28 cellular contexts compared by ENCODE assay signal in genomic region chr9:75834878-75835277, GRCh38.
"Had no signal": no experiment of that assay in that cellular context is flagged by ENCODE, and none has a peak within 500 bp of the region (broad histone marks: within the 10 kb centered on the region; RNA-seq: fewer than 3 reads in every experiment).

No MANE protein-coding gene starts in this region.

- DNase-seq: colonic mucosa; cortex of kidney; effector CD8-positive, alpha-beta T cell; effector memory CD8-positive, alpha-beta T cell; endodermal cell; erythroblast; esophagus squamous epithelium; foreskin fibroblast; foreskin melanocyte; gastrocnemius medialis; heart left ventricle; hypothalamus; immature natural killer cell; islet precursor cell; kidney; kidney glomerular epithelial cell; left lung; left ventricle myocardium superior; lower lobe of right lung; mesenchymal stem cell; mucosa of descending colon; naive B cell had no signal

- H3K4me2 ChIP-seq: hepatocyte had no signal

- H3K4me3 ChIP-seq: colonic mucosa, esophagus squamous epithelium, gastrocnemius medialis, heart left ventricle, hepatocyte, left lung, lower lobe of right lung, mucosa of descending colon had no signal

- H3K9me3 Mint-ChIP-seq: dendritic cell treated with granulocyte-macrophage colony-stimulating factor and Interleukin-4, amounts not matched to agents 40 ng/mL and 50 ng/mL, for 4 days; endodermal cell had no signal

- FAIRE-seq: endometrium, kidney had no signal

- H3K27me3 ChIP-seq: colonic mucosa, esophagus squamous epithelium, gastrocnemius medialis, heart left ventricle, hepatocyte, left lung had no signal

- H3K4me1 Mint-ChIP-seq: immature natural killer cell, mesothelial cell of epicardium, naive B cell had no signal

- H3K79me2 ChIP-seq: hepatocyte had no signal

- H3K36me3 Mint-ChIP-seq: immature natural killer cell, mesothelial cell of epicardium, naive B cell had no signal

- H3K4me3 Mint-ChIP-seq: dendritic cell treated with granulocyte-macrophage colony-stimulating factor and Interleukin-4, amounts not matched to agents 40 ng/mL and 50 ng/mL, for 4 days; effector memory CD8-positive, alpha-beta T cell; endodermal cell; immature natural killer cell; mesothelial cell of epicardium had no signal

- H2AFZ ChIP-seq: hepatocyte had no signal

- H3K27ac ChIP-seq: colonic mucosa, epithelial cell of prostate, esophagus squamous epithelium, gastrocnemius medialis, hepatocyte, left lung, lower lobe of right lung had no signal

- H3K9me3 ChIP-seq: colonic mucosa, esophagus squamous epithelium, gastrocnemius medialis, left lung, lower lobe of right lung, mucosa of descending colon had no signal

- H3K27ac Mint-ChIP-seq: dendritic cell treated with granulocyte-macrophage colony-stimulating factor and Interleukin-4, amounts not matched to agents 40 ng/mL and 50 ng/mL, for 4 days; effector memory CD8-positive, alpha-beta T cell; endodermal cell; immature natural killer cell; mesothelial cell of epicardium; naive B cell had no signal

- H3K27me3 Mint-ChIP-seq: effector memory CD8-positive, alpha-beta T cell; naive B cell had no signal

- H3K36me3 ChIP-seq: colonic mucosa, esophagus squamous epithelium, gastrocnemius medialis, heart left ventricle, left lung, lower lobe of right lung had no signal

- ATAC-seq: effector memory CD8-positive, alpha-beta T cell; esophagus mucosa; gastrocnemius medialis; heart left ventricle; left lung; left ventricle myocardium superior; lower lobe of right lung; mucosa of descending colon had no signal

- H3K4me1 ChIP-seq: colonic mucosa, esophagus squamous epithelium, gastrocnemius medialis, left lung, lower lobe of right lung had no signal
